ENCODE assay signal across 1 cellular context in the genomic region with DNA sequence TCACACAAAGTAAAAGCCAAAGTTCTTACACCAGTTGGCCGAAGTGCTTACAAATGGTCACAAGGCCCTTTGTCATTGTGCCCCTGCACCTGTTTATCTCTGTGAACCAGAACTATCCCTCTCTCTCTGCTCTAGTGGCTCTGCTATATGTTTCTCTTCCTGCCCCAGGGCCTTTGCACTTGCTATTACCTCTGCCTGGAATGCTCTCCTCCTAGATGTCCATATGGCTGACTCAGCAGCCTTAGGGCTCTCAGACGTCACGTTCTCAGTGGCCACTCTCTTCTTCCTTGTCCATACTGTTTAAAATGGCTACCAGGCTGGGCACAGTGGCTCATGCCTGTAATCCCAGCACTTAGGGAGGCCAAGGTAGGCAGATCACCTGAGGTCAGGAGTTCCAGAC.
TF ChIP-seq lines count a peak whose summit lies in the region.

No MANE protein-coding gene starts in this region.

TF ChIP-seq in GM23338, 12 proteins besides CTCF, POLR2A, EP300 and RAD21 (continued from another document):
- TF ChIP-seq, protein P1, sequence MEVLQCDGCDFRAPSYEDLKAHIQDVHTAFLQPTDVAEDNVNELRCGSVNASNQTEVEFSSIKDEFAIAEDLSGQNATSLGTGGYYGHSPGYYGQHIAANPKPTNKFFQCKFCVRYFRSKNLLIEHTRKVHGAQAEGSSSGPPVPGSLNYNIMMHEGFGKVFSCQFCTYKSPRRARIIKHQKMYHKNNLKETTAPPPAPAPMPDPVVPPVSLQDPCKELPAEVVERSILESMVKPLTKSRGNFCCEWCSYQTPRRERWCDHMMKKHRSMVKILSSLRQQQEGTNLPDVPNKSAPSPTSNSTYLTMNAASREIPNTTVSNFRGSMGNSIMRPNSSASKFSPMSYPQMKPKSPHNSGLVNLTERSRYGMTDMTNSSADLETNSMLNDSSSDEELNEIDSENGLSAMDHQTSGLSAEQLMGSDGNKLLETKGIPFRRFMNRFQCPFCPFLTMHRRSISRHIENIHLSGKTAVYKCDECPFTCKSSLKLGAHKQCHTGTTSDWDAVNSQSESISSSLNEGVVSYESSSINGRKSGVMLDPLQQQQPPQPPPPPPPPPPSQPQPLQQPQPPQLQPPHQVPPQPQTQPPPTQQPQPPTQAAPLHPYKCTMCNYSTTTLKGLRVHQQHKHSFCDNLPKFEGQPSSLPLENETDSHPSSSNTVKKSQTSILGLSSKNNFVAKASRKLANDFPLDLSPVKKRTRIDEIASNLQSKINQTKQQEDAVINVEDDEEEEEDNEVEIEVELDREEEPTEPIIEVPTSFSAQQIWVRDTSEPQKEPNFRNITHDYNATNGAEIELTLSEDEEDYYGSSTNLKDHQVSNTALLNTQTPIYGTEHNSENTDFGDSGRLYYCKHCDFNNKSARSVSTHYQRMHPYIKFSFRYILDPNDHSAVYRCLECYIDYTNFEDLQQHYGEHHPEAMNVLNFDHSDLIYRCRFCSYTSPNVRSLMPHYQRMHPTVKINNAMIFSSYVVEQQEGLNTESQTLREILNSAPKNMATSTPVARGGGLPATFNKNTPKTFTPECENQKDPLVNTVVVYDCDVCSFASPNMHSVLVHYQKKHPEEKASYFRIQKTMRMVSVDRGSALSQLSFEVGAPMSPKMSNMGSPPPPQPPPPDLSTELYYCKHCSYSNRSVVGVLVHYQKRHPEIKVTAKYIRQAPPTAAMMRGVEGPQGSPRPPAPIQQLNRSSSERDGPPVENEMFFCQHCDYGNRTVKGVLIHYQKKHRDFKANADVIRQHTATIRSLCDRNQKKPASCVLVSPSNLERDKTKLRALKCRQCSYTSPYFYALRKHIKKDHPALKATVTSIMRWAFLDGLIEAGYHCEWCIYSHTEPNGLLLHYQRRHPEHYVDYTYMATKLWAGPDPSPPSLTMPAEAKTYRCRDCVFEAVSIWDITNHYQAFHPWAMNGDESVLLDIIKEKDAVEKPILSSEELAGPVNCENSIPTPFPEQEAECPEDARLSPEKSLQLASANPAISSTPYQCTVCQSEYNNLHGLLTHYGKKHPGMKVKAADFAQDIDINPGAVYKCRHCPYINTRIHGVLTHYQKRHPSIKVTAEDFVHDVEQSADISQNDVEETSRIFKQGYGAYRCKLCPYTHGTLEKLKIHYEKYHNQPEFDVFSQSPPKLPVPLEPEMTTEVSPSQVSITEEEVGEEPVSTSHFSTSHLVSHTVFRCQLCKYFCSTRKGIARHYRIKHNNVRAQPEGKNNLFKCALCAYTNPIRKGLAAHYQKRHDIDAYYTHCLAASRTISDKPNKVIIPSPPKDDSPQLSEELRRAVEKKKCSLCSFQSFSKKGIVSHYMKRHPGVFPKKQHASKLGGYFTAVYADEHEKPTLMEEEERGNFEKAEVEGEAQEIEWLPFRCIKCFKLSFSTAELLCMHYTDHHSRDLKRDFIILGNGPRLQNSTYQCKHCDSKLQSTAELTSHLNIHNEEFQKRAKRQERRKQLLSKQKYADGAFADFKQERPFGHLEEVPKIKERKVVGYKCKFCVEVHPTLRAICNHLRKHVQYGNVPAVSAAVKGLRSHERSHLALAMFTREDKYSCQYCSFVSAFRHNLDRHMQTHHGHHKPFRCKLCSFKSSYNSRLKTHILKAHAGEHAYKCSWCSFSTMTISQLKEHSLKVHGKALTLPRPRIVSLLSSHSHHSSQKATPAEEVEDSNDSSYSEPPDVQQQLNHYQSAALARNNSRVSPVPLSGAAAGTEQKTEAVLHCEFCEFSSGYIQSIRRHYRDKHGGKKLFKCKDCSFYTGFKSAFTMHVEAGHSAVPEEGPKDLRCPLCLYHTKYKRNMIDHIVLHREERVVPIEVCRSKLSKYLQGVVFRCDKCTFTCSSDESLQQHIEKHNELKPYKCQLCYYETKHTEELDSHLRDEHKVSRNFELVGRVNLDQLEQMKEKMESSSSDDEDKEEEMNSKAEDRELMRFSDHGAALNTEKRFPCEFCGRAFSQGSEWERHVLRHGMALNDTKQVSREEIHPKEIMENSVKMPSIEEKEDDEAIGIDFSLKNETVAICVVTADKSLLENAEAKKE (CRISPR knock-in tag; IDR thresholded peaks at IDR 0.05), result no peak
- TF ChIP-seq NANOG (IDR thresholded peaks at IDR 0.05; ENCODE audit: borderline replicate concordance) (no peak), POLR2AphosphoS5 (IDR thresholded peaks at IDR 0.05; ENCODE audit: low read depth) (no peak), EZH2 (IDR thresholded peaks at IDR 0.05; ENCODE audit: low read depth, unreplicated experiment) (no peak)
- TF ChIP-seq, protein P2, sequence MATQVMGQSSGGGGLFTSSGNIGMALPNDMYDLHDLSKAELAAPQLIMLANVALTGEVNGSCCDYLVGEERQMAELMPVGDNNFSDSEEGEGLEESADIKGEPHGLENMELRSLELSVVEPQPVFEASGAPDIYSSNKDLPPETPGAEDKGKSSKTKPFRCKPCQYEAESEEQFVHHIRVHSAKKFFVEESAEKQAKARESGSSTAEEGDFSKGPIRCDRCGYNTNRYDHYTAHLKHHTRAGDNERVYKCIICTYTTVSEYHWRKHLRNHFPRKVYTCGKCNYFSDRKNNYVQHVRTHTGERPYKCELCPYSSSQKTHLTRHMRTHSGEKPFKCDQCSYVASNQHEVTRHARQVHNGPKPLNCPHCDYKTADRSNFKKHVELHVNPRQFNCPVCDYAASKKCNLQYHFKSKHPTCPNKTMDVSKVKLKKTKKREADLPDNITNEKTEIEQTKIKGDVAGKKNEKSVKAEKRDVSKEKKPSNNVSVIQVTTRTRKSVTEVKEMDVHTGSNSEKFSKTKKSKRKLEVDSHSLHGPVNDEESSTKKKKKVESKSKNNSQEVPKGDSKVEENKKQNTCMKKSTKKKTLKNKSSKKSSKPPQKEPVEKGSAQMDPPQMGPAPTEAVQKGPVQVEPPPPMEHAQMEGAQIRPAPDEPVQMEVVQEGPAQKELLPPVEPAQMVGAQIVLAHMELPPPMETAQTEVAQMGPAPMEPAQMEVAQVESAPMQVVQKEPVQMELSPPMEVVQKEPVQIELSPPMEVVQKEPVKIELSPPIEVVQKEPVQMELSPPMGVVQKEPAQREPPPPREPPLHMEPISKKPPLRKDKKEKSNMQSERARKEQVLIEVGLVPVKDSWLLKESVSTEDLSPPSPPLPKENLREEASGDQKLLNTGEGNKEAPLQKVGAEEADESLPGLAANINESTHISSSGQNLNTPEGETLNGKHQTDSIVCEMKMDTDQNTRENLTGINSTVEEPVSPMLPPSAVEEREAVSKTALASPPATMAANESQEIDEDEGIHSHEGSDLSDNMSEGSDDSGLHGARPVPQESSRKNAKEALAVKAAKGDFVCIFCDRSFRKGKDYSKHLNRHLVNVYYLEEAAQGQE (IDR thresholded peaks at IDR 0.05; ENCODE audit: unreplicated experiment), result no peak
